Comparison of ENCODE assay signal across 30 cellular contexts in genomic region chr13:51175639-51176038, GRCh38. TPM values are rescaled to one million over a fixed set of nuclear protein-coding genes. Genes with fewer than 3 reads are reported as not detected.
"Had no signal": no experiment of that assay in that cellular context is flagged by ENCODE, and none has a peak within 500 bp of the region (broad histone marks: within the 10 kb centered on the region; RNA-seq: fewer than 3 reads in every experiment).

No MANE protein-coding gene starts in this region.

- H3K27me3 ChIP-seq: Peyer's patch had no signal

- H3K4me1 ChIP-seq: Peyer's patch, SJSA1 had no signal

- ATAC-seq: activated CD4-positive, alpha-beta T cell treated with anti-CD3 and anti-CD28 coated beads for 36 hours; activated CD4-positive, CD25-positive, alpha-beta regulatory T cell treated with anti-CD3 and anti-CD28 coated beads, Interleukin-2, amount 50 U/mL, for 24 hours; activated CD8-positive, alpha-beta T cell treated with anti-CD3 and anti-CD28 coated beads, Interleukin-2, amount 10 ng/mL, durations not matched to agents 7 days and 5 days; activated naive CD8-positive, alpha-beta T cell treated with anti-CD3 and anti-CD28 coated beads, Interleukin-2, amount 50 U/mL, for 24 hours; PC-3 had no signal

- H3K36me3 Mint-ChIP-seq: activated naive CD8-positive, alpha-beta T cell had no signal

- H3K4me2 ChIP-seq: SK-N-SH had no signal

- H3K9ac ChIP-seq: SK-N-SH had no signal

- H3K36me3 ChIP-seq: brain microvascular endothelial cell, cardiac muscle cell, Peyer's patch, SJSA1 had no signal

- H3K9me3 ChIP-seq: Peyer's patch, SJSA1, SK-N-SH had no signal

- H3K9me3 Mint-ChIP-seq: activated CD4-positive, alpha-beta T cell treated with anti-CD3 and anti-CD28 coated beads, Interleukin-2, amount 10 ng/mL, durations not matched to agents 7 days and 5 days; activated naive CD4-positive, alpha-beta T cell treated with anti-CD3 and anti-CD28 coated beads for 36 hours; activated naive CD8-positive, alpha-beta T cell treated with anti-CD3 and anti-CD28 coated beads, Interleukin-2, amount 50 U/mL, for 24 hours; activated T-cell treated with anti-CD3 and anti-CD28 coated beads, Interleukin-2, amount 50 U/mL, for 24 hours; T-helper 1 cell treated with Interleukin-12 subunit alpha and Interleukin-12 subunit beta and Interleukin-4 antibody, amounts not matched to agents 30 μg/mL and 1 μg/mL, for 36 hours; T-helper 2 cell treated with Interferon-gamma antibody and Interleukin-4, amounts not matched to agents 5 μg/mL and 100 μg/mL, for 36 hours had no signal

- H3K27ac Mint-ChIP-seq: activated CD4-positive, alpha-beta T cell treated with anti-CD3 and anti-CD28 coated beads for 36 hours; activated CD4-positive, alpha-beta T cell treated with anti-CD3 and anti-CD28 coated beads, Interleukin-2, amount 10 ng/mL, durations not matched to agents 7 days and 5 days; activated CD8-positive, alpha-beta T cell treated with anti-CD3 and anti-CD28 coated beads, Interleukin-2, amount 10 ng/mL, durations not matched to agents 7 days and 5 days; activated naive CD4-positive, alpha-beta T cell treated with anti-CD3 and anti-CD28 coated beads for 36 hours; activated naive CD8-positive, alpha-beta T cell; activated naive CD8-positive, alpha-beta T cell treated with anti-CD3 and anti-CD28 coated beads, Interleukin-2, amount 50 U/mL, for 24 hours; activated T-cell treated with anti-CD3 and anti-CD28 coated beads, Interleukin-2, amount 50 U/mL, for 24 hours; T-helper 1 cell treated with Interleukin-12 subunit alpha and Interleukin-12 subunit beta and Interleukin-4 antibody, amounts not matched to agents 30 μg/mL and 1 μg/mL, for 36 hours; T-helper 2 cell treated with Interferon-gamma antibody and Interleukin-4, amounts not matched to agents 5 μg/mL and 100 μg/mL, for 36 hours had no signal

- H3K27ac ChIP-seq: brain microvascular endothelial cell, cardiac muscle cell, Peyer's patch, SJSA1 had no signal

- H3K4me3 Mint-ChIP-seq: activated CD4-positive, alpha-beta T cell treated with anti-CD3 and anti-CD28 coated beads for 36 hours; activated CD4-positive, alpha-beta T cell treated with anti-CD3 and anti-CD28 coated beads, Interleukin-2, amount 10 ng/mL, durations not matched to agents 7 days and 5 days; activated CD8-positive, alpha-beta T cell treated with anti-CD3 and anti-CD28 coated beads, Interleukin-2, amount 10 ng/mL, durations not matched to agents 7 days and 5 days; activated naive CD4-positive, alpha-beta T cell treated with anti-CD3 and anti-CD28 coated beads for 36 hours; activated naive CD8-positive, alpha-beta T cell; activated naive CD8-positive, alpha-beta T cell treated with anti-CD3 and anti-CD28 coated beads, Interleukin-2, amount 50 U/mL, for 24 hours; activated T-cell treated with anti-CD3 and anti-CD28 coated beads, Interleukin-2, amount 50 U/mL, for 24 hours; T-helper 1 cell treated with Interleukin-12 subunit alpha and Interleukin-12 subunit beta and Interleukin-4 antibody, amounts not matched to agents 30 μg/mL and 1 μg/mL, for 36 hours; T-helper 2 cell treated with Interferon-gamma antibody and Interleukin-4, amounts not matched to agents 5 μg/mL and 100 μg/mL, for 36 hours had no signal

- DNase-seq: activated CD4-positive, alpha-beta T cell treated with anti-CD3 and anti-CD28 coated beads for 36 hours; activated CD4-positive, alpha-beta T cell treated with anti-CD3 and anti-CD28 coated beads, Interleukin-2, amount 10 ng/mL, durations not matched to agents 7 days and 5 days; activated CD4-positive, alpha-beta T cell treated with anti-CD3 and anti-CD28 coated beads, Interleukin-2, amount 50 U/mL, for 48 hours; activated CD8-positive, alpha-beta T cell treated with anti-CD3 and anti-CD28 coated beads, Interleukin-2, amount 10 ng/mL, durations not matched to agents 7 days and 5 days; activated gamma-delta T cell treated with Interleukin-2 at 50 U/mL for 16 hours; activated naive CD4-positive, alpha-beta T cell treated with anti-CD3 and anti-CD28 coated beads for 36 hours; activated naive CD8-positive, alpha-beta T cell treated with anti-CD3 and anti-CD28 coated beads, Interleukin-2, amount 50 U/mL, for 24 hours; activated T-cell treated with anti-CD3 and anti-CD28 coated beads, Interleukin-2, amount 50 U/mL, for 24 hours; aorta; brain microvascular endothelial cell; Karpas-422; NCI-H1105; NCI-H1436; NCI-H1694; NCI-H1930; NCI-H2081 treated with DMSO at 0.1 percent for 48 hours; NCI-H226; NCI-H524 treated with DMSO at 0.1 percent for 48 hours; NK-92 treated with Interleukin-12 subunit alpha and Interleukin-12 subunit beta, amount 100 ng/mL, for 24 hours; PC-3; Peyer's patch; RPMI8226; SHP77 treated with DMSO at 0.1 percent for 48 hours; SK-N-SH had no signal

- H3K4me3 ChIP-seq: cardiac muscle cell, Peyer's patch, SJSA1 had no signal

- H3K4me1 Mint-ChIP-seq: activated CD4-positive, alpha-beta T cell treated with anti-CD3 and anti-CD28 coated beads for 36 hours; activated CD4-positive, alpha-beta T cell treated with anti-CD3 and anti-CD28 coated beads, Interleukin-2, amount 10 ng/mL, durations not matched to agents 7 days and 5 days; activated naive CD8-positive, alpha-beta T cell treated with anti-CD3 and anti-CD28 coated beads, Interleukin-2, amount 50 U/mL, for 24 hours had no signal

RNA-seq across cellular contexts. Expression of gene FAM124A, which starts 46.6 kb away (rescaled TPM):
- total RNA-seq: activated CD4-positive, alpha-beta T cell treated with anti-CD3 and anti-CD28 coated beads, Interleukin-2, amount 10 ng/mL, durations not matched to agents 7 days and 5 days; activated CD8-positive, alpha-beta T cell treated with anti-CD3 and anti-CD28 coated beads, Interleukin-2, amount 10 ng/mL, durations not matched to agents 7 days and 5 days; activated naive CD4-positive, alpha-beta T cell treated with anti-CD3 and anti-CD28 coated beads for 36 hours had no signal
